ENCODE assay signal across 11 cellular contexts in genomic region chr1:43783671-43784205, GRCh38.
DNase-seq lines count a peak whose midpoint lies in the region; ATAC-seq, FAIRE-seq and TF ChIP-seq lines count a peak whose summit lies in the region.
"Had no signal": no experiment of that assay in that cellular context is flagged by ENCODE, and none has a peak within 500 bp of the region (broad histone marks: within the 10 kb centered on the region; RNA-seq: fewer than 3 reads in every experiment).

No MANE protein-coding gene starts in this region.

- H3K4me3 ChIP-seq in MM.1S (ENCODE audit: low read length) (no peak overlapping the region), GM12878 (no peak overlapping the region), psoas muscle (no peak overlapping the region)
- no peak overlapping the region for H3K4me3 ChIP-seq in CD8-positive, alpha-beta T cell (ENCODE audit: low read depth, low read length)

- H3K79me2 ChIP-seq in MM.1S (ENCODE audit: low read length) (no peaks in the 10 kb centered on the region), GM12878 (ENCODE audit: control insufficient read depth, insufficient read depth, low read length) (no peaks in the 10 kb centered on the region; the same call in 1 of the 2 replicates)

- CTCF ChIA-PET in GM12878 (lab: Yijun Ruan, JAX), result interaction anchor here (0.7 to 2.8 kb wide), 11 partner anchors 9 to 264 kb away, joined by 3 to 22 read pairs (median 3); no protein-coding TSS in a partner anchor
- CTCF ChIA-PET in CD8-positive, alpha-beta T cell (lab: Charles Lee), result interaction anchor here (1.5 kb wide), 1 partner anchor 21 kb away, joined by 5 read pairs; no protein-coding TSS in a partner anchor

- RAD21 ChIA-PET in GM12878 (lab: Charles Lee; ENCODE audit: unreplicated experiment), result interaction anchor here (1.0 to 3.5 kb wide), 8 partner anchors 11 to 151 kb away, joined by 3 to 23 read pairs (median 6); no protein-coding TSS in a partner anchor

- no peak overlapping the region for H3K27ac Mint-ChIP-seq in CD8-positive, alpha-beta T cell
- H3K27ac Mint-ChIP-seq: nephron progenitor cell had no signal

- SMC1A ChIA-PET in GM12878 (lab: Charles Lee; ENCODE audit: uncharacterized antibody, unreplicated experiment), result interaction anchor here (0.6 to 5.8 kb wide), 13 partner anchors 9 to 150 kb away, joined by 3 to 51 read pairs (median 8); partner anchors contain the start of gene ARTN

- H4K20me1 ChIP-seq in MM.1S (ENCODE audit: insufficient read depth, low read length) (no peaks in the 10 kb centered on the region), GM12878 (ENCODE audit: control insufficient read depth, insufficient read depth) (no peaks in the 10 kb centered on the region)

- H3K27me3 ChIP-seq in MM.1S (replicated peaks; ENCODE audit: insufficient read depth, low read length) (no peaks in the 10 kb centered on the region), GM12878 (replicated peaks in 1 of 2; ENCODE audit: control insufficient read depth in 2 of 2, insufficient read depth in 2 of 2, low read length in 1 of 2) (no peaks in the 10 kb centered on the region), psoas muscle (ENCODE audit: insufficient read depth in 3 of 3, low read length in 2 of 3) (no peaks in the 10 kb centered on the region)
- H3K27me3 ChIP-seq in CD8-positive, alpha-beta T cell (ENCODE audit: insufficient read depth, low read length), result no peaks in the 10 kb centered on the region

- TF ChIP-seq CTCF in MM.1S (IDR thresholded peaks at IDR 0.05; ENCODE audit: low read length) (no peak), GM12878 (IDR thresholded peaks at IDR 0.05 in 2 of 3, conservative IDR thresholded peaks at IDR 0.05 in 1 of 3; ENCODE audit: control insufficient read depth in 2 of 3, extremely low read depth in 1 of 3, insufficient read depth in 1 of 3, low read depth in 3 of 3, low read length in 3 of 3) (no peak), psoas muscle (IDR thresholded peaks at IDR 0.05) (no peak)
- TF ChIP-seq CTCF in CD8-positive, alpha-beta T cell (IDR thresholded peaks at IDR 0.05), result no peak

- no TSS peak for BruUV-seq in GM12878 (replicated peaks; lab: Mats Ljungman, UMichigan)

- H3K4me2 ChIP-seq in MM.1S (ENCODE audit: low read depth, low read length) (peak overlapping the region; percentile 15; the same call in 1 of the 2 replicates), GM12878 (ENCODE audit: control insufficient read depth, insufficient read depth) (peak overlapping the region; percentile 77)

- POLR2A ChIA-PET in GM12878 (lab: Charles Lee), result interaction anchor here (0.8 to 2.6 kb wide), 4 partner anchors 9 to 162 kb away, joined by 3 to 14 read pairs (median 8); no protein-coding TSS in a partner anchor
- POLR2A ChIA-PET in CD8-positive, alpha-beta T cell (lab: Charles Lee), result no interaction called here

- WGBS in GM12878 (ENCODE audit: insufficient coverage, insufficient replicate concordance, low lambda C conversion rate, missing lambda C conversion rate), result 73% methylated on average over 3 of the region's 3 CpGs
- 31 to 57% (median 39%) methylated on average over 3 of the region's 3 CpGs for WGBS in psoas muscle, 3 donors

- H3K36me3 ChIP-seq in MM.1S (replicated peaks; ENCODE audit: insufficient read depth, low read length) (no peaks in the 10 kb centered on the region), GM12878 (ENCODE audit: control insufficient read depth in 2 of 2, insufficient read depth in 2 of 2, low read length in 1 of 2) (peaks cover 0 to 3% of the 10 kb centered on the region in 2 experiments; a peak in 1 of 4 replicates), psoas muscle (ENCODE audit: insufficient read depth in 1 of 2, low read depth in 1 of 2) (no peaks in the 10 kb centered on the region)
- H3K36me3 ChIP-seq in CD8-positive, alpha-beta T cell (ENCODE audit: insufficient read depth, low read length), result no peaks in the 10 kb centered on the region

- no peaks in the 10 kb centered on the region for H3K27me3 Mint-ChIP-seq in CD8-positive, alpha-beta T cell (ENCODE audit: low read depth)

- H2AFZ ChIP-seq in MM.1S (ENCODE audit: low read length), result no peak overlapping the region
- H2AFZ ChIP-seq in GM12878 (ENCODE audit: control insufficient read depth, low read depth, low read length), result peak overlapping the region; percentile 47

- ATAC-seq in activated CD4-positive, CD25-positive, alpha-beta regulatory T cell treated with anti-CD3 and anti-CD28 coated beads, Interleukin-2, amount 50 U/mL, for 24 hours, result peak; percentile 61 to 72
- ATAC-seq in GM12878 (peak; percentile 87), psoas muscle (peak; percentile 83 to 91 (median 85)), HG02763 (IDR thresholded peaks at IDR 0.05; ENCODE audit: unreplicated experiment) (no peak)
- ATAC-seq in CD8-positive, alpha-beta T cell, result no peak

- TF ChIP-seq RAD21 in GM12878 (IDR thresholded peaks at IDR 0.05; ENCODE audit: insufficient read depth, low read depth, low read length), result no peak

- peaks cover 6% of the 10 kb centered on the region for H3K4me1 Mint-ChIP-seq in CD8-positive, alpha-beta T cell (ENCODE audit: low read depth)
- H3K4me1 Mint-ChIP-seq: nephron progenitor cell had no signal

- FAIRE-seq in GM12878 (lab: Jason Lieb, UNC), result no peak
- FAIRE-seq: TTC549 had no signal

- intact Hi-C loops in GM12878 (cut with micrococcal nuclease; ENCODE audit: unreplicated experiment) (no loop called here), psoas muscle (cut with DNase I) (no loop called here)
- intact Hi-C loops in CD8-positive, alpha-beta T cell (cut with DNase I, micrococcal nuclease), result no loop called here

- in situ Hi-C loops in GM12878 (cut with MboI), result no loop called here

- peak in 1 of 2 experiments; percentile 59; a peak in 2 of 4 replicates for TF ChIP-seq EP300 in GM12878 (IDR thresholded peaks at IDR 0.05; ENCODE audit: borderline replicate concordance in 1 of 2, control insufficient read depth in 1 of 2, low read depth in 2 of 2, low read length in 2 of 2)

- no peak overlapping the region for H3K4me3 Mint-ChIP-seq in CD8-positive, alpha-beta T cell
- H3K4me3 Mint-ChIP-seq: nephron progenitor cell had no signal

- DNase-seq in activated CD4-positive, CD25-positive, alpha-beta regulatory T cell (lab: John Stamatoyannopoulos, UW), result no peak
- DNase-seq in MM.1S (no peak), GM12878 (ENCODE audit: low read depth, low spot score) (peak; percentile 84), psoas muscle (peak in 1 of 2 donors; percentile 63), NCI-H2196 treated with DMSO at 0.1 percent for 48 hours (lab: John Stamatoyannopoulos, UW; ENCODE audit: unreplicated experiment) (no peak)
- no peak for DNase-seq in CD8-positive, alpha-beta T cell
- DNase-seq: NCI-H187, nephron progenitor cell had no signal

- H3K9me3 Mint-ChIP-seq in CD8-positive, alpha-beta T cell, result peaks cover 18% of the 10 kb centered on the region

- no peak for TF ChIP-seq POLR2A in GM12878 (IDR thresholded peaks at IDR 0.05; ENCODE audit: low read depth, low read length)

- H3K27ac ChIP-seq in MM.1S (ENCODE audit: low read length), result no peak overlapping the region
- H3K27ac ChIP-seq in GM12878 (ENCODE audit: control insufficient read depth, insufficient read depth), result peak overlapping the region; percentile 88
- H3K27ac ChIP-seq in psoas muscle, result peak overlapping the region; percentile 86
- no peak overlapping the region for H3K27ac ChIP-seq in CD8-positive, alpha-beta T cell (ENCODE audit: low read depth, low read length)

- H3K9me2 ChIP-seq in MM.1S (replicated peaks; ENCODE audit: insufficient read depth, low read length), result no peaks in the 10 kb centered on the region

- H3K36me3 Mint-ChIP-seq in CD8-positive, alpha-beta T cell, result peaks cover 31% of the 10 kb centered on the region

- H3K9me3 ChIP-seq in MM.1S (replicated peaks; ENCODE audit: insufficient read depth, low read length), result no peaks in the 10 kb centered on the region
- H3K9me3 ChIP-seq in GM12878 (replicated peaks; ENCODE audit: control insufficient read depth, insufficient read depth, low read length), result peaks cover 8% of the 10 kb centered on the region; the same call in 2 of the 3 replicates
- peaks cover 7% of the 10 kb centered on the region for H3K9me3 ChIP-seq in psoas muscle
- no peaks in the 10 kb centered on the region for H3K9me3 ChIP-seq in CD8-positive, alpha-beta T cell (ENCODE audit: low read length)

- peaks cover 16% of the 10 kb centered on the region for H3K4me1 ChIP-seq in MM.1S (ENCODE audit: low read length)
- H3K4me1 ChIP-seq in GM12878 (ENCODE audit: control insufficient read depth, insufficient read depth, low read length), result peaks cover 19% of the 10 kb centered on the region
- peaks cover 48% of the 10 kb centered on the region for H3K4me1 ChIP-seq in psoas muscle
- no peaks in the 10 kb centered on the region for H3K4me1 ChIP-seq in CD8-positive, alpha-beta T cell (ENCODE audit: insufficient read depth, low read length)

- no peaks in the 10 kb centered on the region for H3F3A ChIP-seq in MM.1S (ENCODE audit: insufficient read depth, low read length)

- H3K9ac ChIP-seq in MM.1S (ENCODE audit: low read length) (no peak overlapping the region), GM12878 (ENCODE audit: control insufficient read depth, insufficient read depth, low read length) (peak overlapping the region; percentile 32; the same call in 1 of the 2 replicates)

TF ChIP-seq in GM12878, 131 proteins besides CTCF, POLR2A, EP300 and RAD21 (continues in another document):
- TF ChIP-seq EGR1 (IDR thresholded peaks at IDR 0.05; ENCODE audit: borderline replicate concordance in 1 of 2, low read depth in 2 of 2, low read length in 2 of 2) (no peak), NR2F1 (conservative IDR thresholded peaks at IDR 0.05) (0 out of 2 replicates have a peak, but pooled peaks have one; percentile 17), EED (IDR thresholded peaks at IDR 0.05; ENCODE audit: low read depth) (peak; percentile 92)

Comparison
In these comparisons a context has a peak if more than half of its experiments do, and no peak if none do; other contexts are left out.
1. ATAC-seq: peak in activated CD4-positive, CD25-positive, alpha-beta regulatory T cell treated with anti-CD3 and anti-CD28 coated beads, Interleukin-2, amount 50 U/mL, for 24 hours (2 of 2), GM12878 (single experiment) and psoas muscle (4 of 4); none in HG02763 (single experiment) and CD8-positive, alpha-beta T cell (single experiment).
2. H3K27ac ChIP-seq: peak in GM12878 (single experiment) and psoas muscle (single experiment); none in MM.1S (single experiment) and CD8-positive, alpha-beta T cell (single experiment).